8 cellular contexts compared by ENCODE assay signal in genomic region chrX:49190783-49191032, GRCh38. TPM values are rescaled to one million over a fixed set of nuclear protein-coding genes. Genes with fewer than 3 reads are reported as not detected.
A peak's percentile ranks its signal among the peaks of the same experiment; 100 is the strongest.
DNase-seq lines count a peak whose midpoint lies in the region; ATAC-seq and TF ChIP-seq lines count a peak whose summit lies in the region.

No MANE protein-coding gene starts in this region.

- H3K4me3 ChIP-seq in astrocyte of the spinal cord (ENCODE audit: low read depth, low read length): peak overlapping the region; percentile 45

- no peaks in the 10 kb centered on the region for H3K27me3 Mint-ChIP-seq in activated naive CD4-positive, alpha-beta T cell treated with anti-CD3 and anti-CD28 coated beads, Interleukin-2, amount 10 ng/mL, durations not matched to agents 7 days and 5 days
- H3K27me3 Mint-ChIP-seq in memory B cell (no peaks in the 10 kb centered on the region), type B pancreatic cell (no peaks in the 10 kb centered on the region)

- no peaks in the 10 kb centered on the region for H3K9me3 Mint-ChIP-seq in activated naive CD4-positive, alpha-beta T cell treated with anti-CD3 and anti-CD28 coated beads, Interleukin-2, amount 10 ng/mL, durations not matched to agents 7 days and 5 days
- no peaks in the 10 kb centered on the region for H3K9me3 Mint-ChIP-seq in memory B cell
- no peaks in the 10 kb centered on the region for H3K9me3 Mint-ChIP-seq in type B pancreatic cell

- H3K4me3 Mint-ChIP-seq in activated naive CD4-positive, alpha-beta T cell treated with anti-CD3 and anti-CD28 coated beads, Interleukin-2, amount 10 ng/mL, durations not matched to agents 7 days and 5 days: peak overlapping the region; percentile 88
- H3K4me3 Mint-ChIP-seq in memory B cell (peak overlapping the region; percentile 91), type B pancreatic cell (peak overlapping the region; percentile 91)

- DNase-seq in activated naive CD4-positive, alpha-beta T cell treated with anti-CD3 and anti-CD28 coated beads, Interleukin-2, amount 10 ng/mL, durations not matched to agents 7 days and 5 days: no peak
- no peak for DNase-seq in activated naive CD4-positive, alpha-beta T cell (lab: John Stamatoyannopoulos, UW)
- DNase-seq in astrocyte of the spinal cord (ENCODE audit: low read depth, low spot score) (no peak), memory B cell (ENCODE audit: low spot score in 2 of 2) (peak in 1 of 2 donors; percentile 39), type B pancreatic cell (ENCODE audit: extremely low spot score, unreplicated experiment) (no peak), 8988T (no peak), D341Med (ENCODE audit: low spot score) (no peak)

- peak overlapping the region; percentile 89 for H3K27ac Mint-ChIP-seq in activated naive CD4-positive, alpha-beta T cell treated with anti-CD3 and anti-CD28 coated beads, Interleukin-2, amount 10 ng/mL, durations not matched to agents 7 days and 5 days
- H3K27ac Mint-ChIP-seq in memory B cell (peak overlapping the region; percentile 87), type B pancreatic cell (peak overlapping the region; percentile 96)

- CTCF ChIA-PET in activated naive CD4-positive, alpha-beta T cell treated with anti-CD3 and anti-CD28 coated beads, Interleukin-2, amount 10 ng/mL, durations not matched to agents 7 days and 5 days (lab: Charles Lee): interaction anchor here (0.7 kb wide), 1 partner anchor 24 kb away, joined by 3 read pairs; no protein-coding TSS in a partner anchor

- ATAC-seq in memory B cell (ENCODE audit: low read depth) (no peak), HG03095 (IDR thresholded peaks at IDR 0.05; ENCODE audit: unreplicated experiment) (no peak)

- in situ Hi-C loops in astrocyte of the spinal cord (cut with HindIII; ENCODE audit: low sequenced_read_pairs): no loop called here

- TF ChIP-seq CTCF in astrocyte of the spinal cord (IDR thresholded peaks at IDR 0.05; ENCODE audit: low read depth, low read length): no peak
- no peak for TF ChIP-seq CTCF in type B pancreatic cell (conservative IDR thresholded peaks at IDR 0.05)

- H3K36me3 Mint-ChIP-seq in activated naive CD4-positive, alpha-beta T cell treated with anti-CD3 and anti-CD28 coated beads, Interleukin-2, amount 10 ng/mL, durations not matched to agents 7 days and 5 days: peaks cover 2% of the 10 kb centered on the region
- H3K36me3 Mint-ChIP-seq in memory B cell: peaks cover 3% of the 10 kb centered on the region
- H3K36me3 Mint-ChIP-seq in type B pancreatic cell: no peaks in the 10 kb centered on the region

- peaks cover 49% of the 10 kb centered on the region for H3K4me1 Mint-ChIP-seq in activated naive CD4-positive, alpha-beta T cell treated with anti-CD3 and anti-CD28 coated beads, Interleukin-2, amount 10 ng/mL, durations not matched to agents 7 days and 5 days
- peaks cover 24% of the 10 kb centered on the region for H3K4me1 Mint-ChIP-seq in memory B cell
- H3K4me1 Mint-ChIP-seq in type B pancreatic cell (ENCODE audit: unreplicated experiment): peaks cover 7% of the 10 kb centered on the region

RNA-seq across cellular contexts. Expression of gene PRICKLE3, which starts 4.5 kb away (rescaled TPM):
- total RNA-seq in type B pancreatic cell (ENCODE audit: low replicate concordance): 8.7 and 13.2 TPM in 2 replicates

RNA-seq across cellular contexts. Expression of gene SYP, which starts 9.3 kb away (rescaled TPM):
- 13.6 and 14.8 TPM in 2 replicates for total RNA-seq in type B pancreatic cell (ENCODE audit: low replicate concordance)

RNA-seq across cellular contexts. Expression of gene PLP2, which starts 19.0 kb away (rescaled TPM):
- total RNA-seq in type B pancreatic cell (ENCODE audit: low replicate concordance): 25.7 and 28.2 TPM in 2 replicates

RNA-seq across cellular contexts. Expression of gene MAGIX, which starts 28.1 kb away (rescaled TPM):
- total RNA-seq in type B pancreatic cell (ENCODE audit: low replicate concordance): 4.8 and 7.0 TPM in 2 replicates

RNA-seq across cellular contexts. Expression of gene CACNA1F, which starts 42.4 kb away (rescaled TPM):
- total RNA-seq in type B pancreatic cell (ENCODE audit: low replicate concordance): 0.17 and 0.48 TPM in 2 replicates
